Comparison of ENCODE assay signal across 8 cellular contexts in the genomic region with DNA sequence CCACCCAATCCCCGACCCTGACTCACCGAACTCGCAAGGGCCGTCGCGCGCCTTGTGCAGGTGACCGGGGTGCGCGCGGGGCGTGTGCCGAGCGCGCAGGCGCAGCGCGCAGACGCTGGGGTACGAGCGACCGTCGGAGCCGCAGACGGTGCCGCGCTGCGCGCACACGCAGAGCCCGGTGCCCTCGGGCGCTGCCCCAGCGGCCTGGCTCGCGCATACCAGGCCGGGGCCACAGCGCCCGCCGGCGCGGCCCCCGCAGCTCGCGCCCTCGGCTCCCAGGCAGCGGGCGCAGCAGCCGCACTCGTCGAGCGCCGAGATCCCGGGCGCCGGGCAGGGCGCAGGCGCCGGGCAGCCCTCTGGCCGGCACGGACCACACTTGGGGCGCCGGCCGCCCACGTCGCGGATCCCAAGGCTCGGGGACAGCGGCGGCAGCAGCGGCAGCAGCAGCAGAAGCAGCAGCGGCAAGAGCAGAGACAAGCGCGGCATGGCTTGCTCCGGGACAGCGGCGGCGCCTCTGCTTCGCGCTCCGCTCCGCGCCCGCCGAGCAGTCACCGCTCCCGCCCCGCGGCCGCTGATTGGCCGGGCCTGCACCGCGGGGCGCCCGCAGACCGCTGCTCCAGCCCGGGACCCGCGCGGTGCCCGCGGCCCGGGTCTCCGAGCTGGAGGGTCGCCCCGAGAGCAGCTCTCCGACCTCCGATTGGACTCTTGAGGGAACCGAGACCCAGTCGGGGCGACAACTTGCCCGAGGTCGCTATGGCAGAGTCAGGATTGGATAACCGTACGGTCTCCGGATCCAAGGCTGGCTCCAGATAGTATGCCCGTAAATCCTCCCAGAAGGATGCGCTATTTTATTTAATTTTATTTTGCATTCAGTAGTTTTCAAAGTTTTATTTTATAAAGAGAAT. TPM values are rescaled to one million over a fixed set of nuclear protein-coding genes. Genes with fewer than 3 reads are reported as not detected.
DNase-seq lines count a peak whose midpoint lies in the region; ATAC-seq and TF ChIP-seq lines count a peak whose summit lies in the region.

A gene with protein sequence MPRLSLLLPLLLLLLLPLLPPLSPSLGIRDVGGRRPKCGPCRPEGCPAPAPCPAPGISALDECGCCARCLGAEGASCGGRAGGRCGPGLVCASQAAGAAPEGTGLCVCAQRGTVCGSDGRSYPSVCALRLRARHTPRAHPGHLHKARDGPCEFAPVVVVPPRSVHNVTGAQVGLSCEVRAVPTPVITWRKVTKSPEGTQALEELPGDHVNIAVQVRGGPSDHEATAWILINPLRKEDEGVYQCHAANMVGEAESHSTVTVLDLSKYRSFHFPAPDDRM (minus strand): TSS at position 516 of the 905 bp plus-strand sequence. CDS start 30 bp downstream, at position 486.

- WGBS in stomach, 5 donors = 1 to 6% (median 2%) methylated on average over 19 to 118 of the region's 118 CpGs

- no peaks in the 10 kb centered on the region for H3K36me3 ChIP-seq in brain microvascular endothelial cell (replicated peaks)
- H3K36me3 ChIP-seq in stomach = no peaks in the 10 kb centered on the region

- peaks cover 46% of the 10 kb centered on the region for H3K27me3 ChIP-seq in brain microvascular endothelial cell (replicated peaks)
- H3K27me3 ChIP-seq in stomach = peaks cover 0 to 67% (median 13%) of the 10 kb centered on the region in 3 donors

- no peak within 1 kb of the TSS for H3K27ac Mint-ChIP-seq in activated CD4-positive, alpha-beta T cell treated with anti-CD3 and anti-CD28 coated beads for 36 hours

- peaks cover 0 to 20% (median 10%) of the 10 kb centered on the region in 4 donors for H3K4me1 ChIP-seq in stomach

- ATAC-seq in activated CD4-positive, alpha-beta T cell treated with anti-CD3 and anti-CD28 coated beads for 36 hours = peak; percentile 87

- POLR2A ChIA-PET in activated CD4-positive, alpha-beta T cell treated with anti-CD3 and anti-CD28 coated beads for 36 hours (lab: Charles Lee) = no interaction called here

- H3K4me3 ChIP-seq in brain microvascular endothelial cell (ENCODE audit: low read depth, low read length) (peak within 1 kb of the TSS; percentile 27), stomach (peak within 1 kb of the TSS; percentile 39 to 52 (median 47))

- DNase-seq in activated CD4-positive, alpha-beta T cell treated with anti-CD3 and anti-CD28 coated beads for 36 hours = peak; percentile 44
- no peak for DNase-seq in activated CD4-positive, alpha-beta T cell treated with anti-CD3 and anti-CD28 coated beads for 1 hour
- DNase-seq in NCI-H146 (lab: John Stamatoyannopoulos, UW) (peak; percentile 79), brain microvascular endothelial cell (no peak), kidney tubule cell (ENCODE audit: low spot score) (peak; percentile 18), stomach (no peak), epidermal melanocyte (ENCODE audit: insufficient read length, low spot score) (no peak), CD1c-positive myeloid dendritic cell (ENCODE audit: extremely low spot score) (no peak)

- H3K36me3 Mint-ChIP-seq in activated CD4-positive, alpha-beta T cell treated with anti-CD3 and anti-CD28 coated beads for 36 hours (ENCODE audit: low read depth) = no peaks in the 10 kb centered on the region

- H3K9me3 Mint-ChIP-seq in activated CD4-positive, alpha-beta T cell treated with anti-CD3 and anti-CD28 coated beads for 36 hours (ENCODE audit: low read depth) = no peaks in the 10 kb centered on the region

- peaks cover 2% of the 10 kb centered on the region for H3K4me1 Mint-ChIP-seq in activated CD4-positive, alpha-beta T cell treated with anti-CD3 and anti-CD28 coated beads for 36 hours

- H3K9me3 ChIP-seq in stomach = no peaks in the 10 kb centered on the region

- intact Hi-C loops in activated CD4-positive, alpha-beta T cell treated with anti-CD3 and anti-CD28 coated beads for 36 hours (cut with DNase I, micrococcal nuclease) = loop anchor here in 1 of 2 experiments (1.0 kb wide), 1 partner anchor 16 kb away; no protein-coding TSS in a partner anchor
- intact Hi-C loops in stomach (cut with DNase I; ENCODE audit: low total_unique reads) = no loop called here

- no peak for TF ChIP-seq EP300 in stomach (IDR thresholded peaks at IDR 0.05)

- peaks cover 35% of the 10 kb centered on the region for H3K27me3 Mint-ChIP-seq in activated CD4-positive, alpha-beta T cell treated with anti-CD3 and anti-CD28 coated beads for 36 hours

- CTCF ChIA-PET in activated CD4-positive, alpha-beta T cell treated with anti-CD3 and anti-CD28 coated beads for 36 hours (lab: Charles Lee) = interaction anchor here (0.7 kb wide), 1 partner anchor 11 kb away, joined by 3 read pairs; no protein-coding TSS in a partner anchor

- in situ Hi-C loops in brain microvascular endothelial cell (cut with HindIII; ENCODE audit: low pct_ligation_motif_present, low sequenced_read_pairs) = no loop called here

- H3K27ac ChIP-seq in brain microvascular endothelial cell (no peak within 1 kb of the TSS), stomach (peak within 1 kb of the TSS in 3 of 5 donors; percentile 24 to 63 (median 31))

- no peak for TF ChIP-seq POLR2A in stomach (IDR thresholded peaks at IDR 0.05)

- no peak within 1 kb of the TSS for H3K4me3 Mint-ChIP-seq in activated CD4-positive, alpha-beta T cell treated with anti-CD3 and anti-CD28 coated beads for 36 hours

- TF ChIP-seq CTCF in brain microvascular endothelial cell (IDR thresholded peaks at IDR 0.05; ENCODE audit: low read depth, low read length, missing control alignments) (no peak), stomach (IDR thresholded peaks at IDR 0.05) (no peak)

RNA-seq across cellular contexts. Expression of the gene that starts here (rescaled TPM):
- under 1 TPM in 1 of 2 experiments, not detected in 1; 0.21 TPM for total RNA-seq in activated CD4-positive, alpha-beta T cell treated with anti-CD3 and anti-CD28 coated beads for 36 hours
- total RNA-seq in stomach = 1 to 10 TPM in 3 of 5 donors, not detected in 2; 1.7 to 4.8 (median 2.2) TPM
- under 1 TPM in 2 of 3 donors, not detected in 1; 0.23 to 0.87 TPM for polyA plus RNA-seq in stomach

Comparison
In these comparisons a context has a peak if more than half of its experiments do, and no peak if none do; other contexts are left out.
1. Peak in DNase-seq and ATAC-seq in activated CD4-positive, alpha-beta T cell treated with anti-CD3 and anti-CD28 coated beads for 36 hours; RNA of the gene not detected or under 1 TPM.
2. DNase-seq: peak in NCI-H146 (single experiment) and kidney tubule cell (single experiment); none in activated CD4-positive, alpha-beta T cell treated with anti-CD3 and anti-CD28 coated beads for 1 hour (single experiment), brain microvascular endothelial cell (single experiment), stomach (single experiment), epidermal melanocyte (single experiment) and CD1c-positive myeloid dendritic cell (single experiment).